ENCODE assay signal across 8 cellular contexts in the genomic region with DNA sequence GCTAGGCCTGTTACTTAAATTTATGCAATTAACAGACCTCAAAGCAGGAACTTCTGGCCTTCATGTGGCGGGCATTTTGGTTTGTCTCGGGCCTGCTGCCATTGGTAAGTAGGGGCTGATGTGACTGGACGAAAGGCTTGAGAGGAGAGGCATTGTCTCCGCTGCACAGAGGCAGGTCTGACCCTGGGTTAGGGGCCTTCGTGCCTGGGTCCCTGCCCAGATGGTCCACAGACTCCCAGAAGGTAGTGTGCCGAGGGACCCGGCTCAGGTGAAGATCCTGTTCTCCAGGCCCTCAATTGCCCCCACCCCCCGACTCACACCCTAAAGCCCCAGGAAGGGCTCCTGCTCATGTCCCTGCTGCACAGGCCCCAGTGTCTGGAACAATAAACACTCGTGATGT.
"Had no signal": no experiment of that assay in that cellular context is flagged by ENCODE, and none has a peak within 500 bp of the region (broad histone marks: within the 10 kb centered on the region; RNA-seq: fewer than 3 reads in every experiment).

No MANE protein-coding gene starts in this region.

- H3K4me3 Mint-ChIP-seq: GM23338, H9 had no signal

- H3K4me3 ChIP-seq: GM23338 had no signal

- H2AFZ ChIP-seq: GM23338 had no signal

- H3K4me2 ChIP-seq: GM23338 had no signal

- H3K27ac Mint-ChIP-seq: GM23338 had no signal

- ATAC-seq: GM23338 had no signal

- DNase-seq: H9, HCEC 1CT, IMR-90, KBM-7 had no signal

- H3K9me3 Mint-ChIP-seq: GM23338, H9 had no signal

- FAIRE-seq: H1, H54, HTR-8/SVneo had no signal
